In the genomic region with DNA sequence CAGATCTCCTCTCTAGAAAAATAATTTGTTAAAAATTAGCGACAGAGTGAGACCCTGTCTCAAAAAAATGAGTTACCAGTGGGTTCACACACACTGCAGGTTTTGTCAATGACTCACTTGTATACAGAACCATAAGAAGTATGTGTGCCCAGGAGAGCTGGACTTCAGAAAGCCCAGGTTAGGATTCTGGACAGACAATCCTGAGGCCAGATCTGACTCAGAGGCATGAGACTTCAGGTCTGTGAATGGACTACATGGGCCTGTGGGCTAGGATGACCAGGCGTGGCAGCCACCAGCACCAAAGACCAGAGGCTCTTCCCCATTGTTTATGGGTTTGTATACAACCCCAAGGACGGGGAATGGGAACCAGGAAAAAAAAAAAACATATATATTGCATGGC, we compare ENCODE assay signal across 16 cellular contexts. TPM values are rescaled to one million over a fixed set of nuclear protein-coding genes. Genes with fewer than 3 reads are reported as not detected.
DNase-seq lines count a peak whose midpoint lies in the region; ATAC-seq and TF ChIP-seq lines count a peak whose summit lies in the region.
"Had no signal": no experiment of that assay in that cellular context is flagged by ENCODE, and none has a peak within 500 bp of the region (broad histone marks: within the 10 kb centered on the region; RNA-seq: fewer than 3 reads in every experiment).

No MANE protein-coding gene starts in this region.

- in situ Hi-C loops in brain microvascular endothelial cell (cut with HindIII; ENCODE audit: low pct_ligation_motif_present, low sequenced_read_pairs), result no loop called here

- CTCF ChIA-PET in PC-3 (lab: Charles Lee), result no interaction called here

- H3K79me2 ChIP-seq in PC-3 (ENCODE audit: low read length), result no peaks in the 10 kb centered on the region

- no peak overlapping the region for H3K9ac ChIP-seq in PC-3 (ENCODE audit: low read length)
- H3K9ac ChIP-seq: BLaER1 treated with 17β-estradiol and CSF1 and Interleukin-3, amounts not matched to agents 10 nM and 100 nM had no signal

- H3K4me3 ChIP-seq in PC-3 (ENCODE audit: low read length) (no peak overlapping the region), brain microvascular endothelial cell (ENCODE audit: low read depth, low read length) (no peak overlapping the region)
- H3K4me3 ChIP-seq: BLaER1 treated with 17β-estradiol and CSF1 and Interleukin-3, amounts not matched to agents 10 nM and 100 nM; HAP-1 had no signal

- H3K9me2 ChIP-seq in PC-3 (replicated peaks; ENCODE audit: low read length), result no peaks in the 10 kb centered on the region

- H3K27ac ChIP-seq in PC-3 (ENCODE audit: low read length) (no peak overlapping the region), brain microvascular endothelial cell (no peak overlapping the region)
- H3K27ac ChIP-seq: BLaER1 treated with 17β-estradiol and CSF1 and Interleukin-3, amounts not matched to agents 10 nM and 100 nM; HL-60 had no signal

- no peaks in the 10 kb centered on the region for H4K20me1 ChIP-seq in PC-3 (ENCODE audit: low read length)
- H4K20me1 ChIP-seq: BLaER1 treated with 17β-estradiol and CSF1 and Interleukin-3, amounts not matched to agents 10 nM and 100 nM had no signal

- H3K36me3 ChIP-seq in PC-3 (ENCODE audit: low read depth, low read length) (no peaks in the 10 kb centered on the region), brain microvascular endothelial cell (replicated peaks) (no peaks in the 10 kb centered on the region)
- H3K36me3 ChIP-seq: BLaER1 treated with 17β-estradiol and CSF1 and Interleukin-3, amounts not matched to agents 10 nM and 100 nM; HAP-1 had no signal

- no peak overlapping the region for H3K4me2 ChIP-seq in PC-3 (ENCODE audit: low read length)
- H3K4me2 ChIP-seq: BLaER1 treated with 17β-estradiol and CSF1 and Interleukin-3, amounts not matched to agents 10 nM and 100 nM had no signal

- H2AFZ ChIP-seq in PC-3 (ENCODE audit: low read length), result no peak overlapping the region

- no peaks in the 10 kb centered on the region for H3K4me1 ChIP-seq in PC-3 (ENCODE audit: insufficient read depth, low read length)
- H3K4me1 ChIP-seq: HAP-1 had no signal

- POLR2A ChIA-PET in PC-3 (lab: Charles Lee; ENCODE audit: unreplicated experiment), result no interaction called here

- H3K27me3 ChIP-seq in PC-3 (ENCODE audit: low read length) (no peaks in the 10 kb centered on the region), brain microvascular endothelial cell (replicated peaks) (no peaks in the 10 kb centered on the region)
- H3K27me3 ChIP-seq: BLaER1 treated with 17β-estradiol and CSF1 and Interleukin-3, amounts not matched to agents 10 nM and 100 nM had no signal

- H3F3A ChIP-seq in PC-3 (ENCODE audit: low read length, unreplicated experiment), result no peaks in the 10 kb centered on the region

- ATAC-seq in PC-3 (peak; percentile 24), HG02759 (IDR thresholded peaks at IDR 0.05; ENCODE audit: unreplicated experiment) (no peak), HG03432 (IDR thresholded peaks at IDR 0.05; ENCODE audit: unreplicated experiment) (no peak)

- no TSS peak for BruUV-seq in PC-3 (replicated peaks; lab: Mats Ljungman, UMichigan)

- intact Hi-C loops in PC-3 (cut with micrococcal nuclease), result no loop called here

- DNase-seq in ELR (ENCODE audit: low read depth) (peak; percentile 62), PC-3 (peak; percentile 43), astrocyte of the hippocampus (ENCODE audit: low read depth, low spot score) (peak; percentile 23), kidney tubule cell (ENCODE audit: low spot score) (peak; percentile 69), brain microvascular endothelial cell (no peak)
- no peak for DNase-seq in activated naive CD4-positive, alpha-beta T cell treated with Interleukin-2 at 50 U/mL for 16 hours
- DNase-seq: ACHN; Calu3; CD4-positive, alpha-beta T cell; DMS79; GDM1 had no signal

- no peaks in the 10 kb centered on the region for H3K9me3 ChIP-seq in PC-3 (ENCODE audit: low read length)
- H3K9me3 ChIP-seq: HAP-1 had no signal

- TF ChIP-seq CTCF in PC-3 (conservative IDR thresholded peaks at IDR 0.05; ENCODE audit: low read depth, low read length), result no peak
- no peak for TF ChIP-seq CTCF in brain microvascular endothelial cell (IDR thresholded peaks at IDR 0.05; ENCODE audit: low read depth, low read length, missing control alignments)

RNA-seq across cellular contexts. Expression of gene ZNF438, which starts 9.3 kb away (rescaled TPM):
- total RNA-seq in PC-3 (2014; rRNA removed), result 0.98 and 2.4 TPM in 2 replicates

Comparison
In these comparisons a context has a peak if more than half of its experiments do, and no peak if none do; other contexts are left out.
1. DNase-seq: peak in ELR (single experiment), PC-3 (single experiment), astrocyte of the hippocampus (single experiment) and kidney tubule cell (single experiment); none in activated naive CD4-positive, alpha-beta T cell treated with Interleukin-2 at 50 U/mL for 16 hours (single experiment) and brain microvascular endothelial cell (single experiment).